ENCODE assay signal across 1 cellular context in genomic region chr12:52952082-52952801, GRCh38.
TF ChIP-seq lines count a peak whose summit lies in the region.

No MANE protein-coding gene starts in this region.

TF ChIP-seq in liver, 16 proteins besides CTCF, POLR2A, EP300 and RAD21 (continued from another document):
- TF ChIP-seq ZBTB33 (IDR thresholded peaks at IDR 0.05): no peak
- TF ChIP-seq NR2F2 (IDR thresholded peaks at IDR 0.05): no peak
- no peak for TF ChIP-seq YY1 (IDR thresholded peaks at IDR 0.05)
